ENCODE assay signal across 8 cellular contexts in the genomic region with DNA sequence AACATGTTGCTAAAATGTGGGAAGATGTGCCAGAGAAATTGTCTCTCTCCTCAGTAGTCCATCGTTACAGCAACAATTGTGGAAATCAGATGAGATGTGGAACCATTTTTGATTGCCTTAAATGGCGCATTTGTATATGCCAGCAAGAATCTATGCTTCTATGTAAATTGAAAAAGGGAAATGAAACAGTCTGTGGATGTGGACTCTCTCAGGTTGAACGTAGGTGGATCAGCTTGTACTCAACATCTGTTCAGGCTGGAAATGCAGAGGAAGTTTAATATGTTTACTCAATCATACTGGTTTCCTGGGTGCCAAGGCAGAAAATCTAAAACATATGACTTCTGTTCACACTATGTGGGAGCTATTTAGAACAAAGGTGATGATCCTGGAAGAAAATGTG.
DNase-seq lines count a peak whose midpoint lies in the region; ATAC-seq, FAIRE-seq and TF ChIP-seq lines count a peak whose summit lies in the region.
"Not testable (repeated sequence)": the region's sequence is repeated elsewhere in the genome, so short reads cannot be mapped to it uniquely, and the experiment has no call there.

No MANE protein-coding gene starts in this region.

- not testable (repeated sequence) for H3K27ac ChIP-seq in GM23248

- intact Hi-C loops in activated B cell treated with CpG ODN at 0.5 μM for 24 hours (cut with micrococcal nuclease), result not testable (repeated sequence)

- H3K36me3 ChIP-seq in GM23248 (ENCODE audit: low read depth); endocrine pancreas (ENCODE audit: control insufficient read depth, insufficient read depth, low read length): not testable (repeated sequence)

- ATAC-seq in GM18868 (IDR thresholded peaks at IDR 0.05; ENCODE audit: unreplicated experiment) (peak; percentile 78), HG02885 (IDR thresholded peaks at IDR 0.05; ENCODE audit: poor library complexity, unreplicated experiment) (peak; percentile 62), activated B cell treated with CpG ODN at 0.5 μM for 24 hours (ENCODE audit: low read depth) (peak; percentile 25)
- ATAC-seq in stimulated activated memory B cell treated with anti-CD40 and anti-IgM and Interleukin-4, amounts not matched to agents 10 μg/mL and 1 μg/mL and 100 μg/mL, for 72 hours, result peak; percentile 70

- CTCF ChIA-PET in activated B cell treated with CpG ODN at 0.5 μM for 24 hours (lab: Charles Lee), result not testable (repeated sequence)

- not testable (repeated sequence) for FAIRE-seq in GM12891 (lab: Jason Lieb, UNC)

- not testable (repeated sequence) for TF ChIP-seq POLR2A in GM12891 (IDR thresholded peaks at IDR 0.05; ENCODE audit: low read depth, low read length)

- not testable (repeated sequence) for H4K20me1 ChIP-seq in GM23248 (ENCODE audit: insufficient read depth)

- not testable (repeated sequence) for H3K27ac Mint-ChIP-seq in activated B cell treated with CpG ODN at 0.5 μM for 24 hours; stimulated activated memory B cell treated with anti-CD40 and anti-IgM and Interleukin-4, amounts not matched to agents 10 μg/mL and 1 μg/mL and 100 μg/mL, for 72 hours

- not testable (repeated sequence) for H3K27me3 ChIP-seq in GM23248 (replicated peaks; ENCODE audit: insufficient read depth); endocrine pancreas (ENCODE audit: control insufficient read depth, insufficient read depth, low read length)

- H3K4me3 Mint-ChIP-seq in activated B cell treated with CpG ODN at 0.5 μM for 24 hours; stimulated activated memory B cell treated with anti-CD40 and anti-IgM and Interleukin-4, amounts not matched to agents 10 μg/mL and 1 μg/mL and 100 μg/mL, for 72 hours: not testable (repeated sequence)

- 33 to 58% methylated on average over 3 of the region's 3 CpGs for WGBS in GM23248 (ENCODE audit: low coverage in 1 of 2, low lambda C conversion rate in 2 of 2, missing lambda C conversion rate in 2 of 2), 2 experiments

- H2AFZ ChIP-seq in GM23248, result 0 out of 2 replicates have a peak overlapping the region, but pooled peaks have one; percentile 39

- H3K4me2 ChIP-seq in GM23248 (ENCODE audit: unreplicated experiment), result not testable (repeated sequence)

- not testable (repeated sequence) for H3K27me3 Mint-ChIP-seq in activated B cell treated with CpG ODN at 0.5 μM for 24 hours; stimulated activated memory B cell treated with anti-CD40 and anti-IgM and Interleukin-4, amounts not matched to agents 10 μg/mL and 1 μg/mL and 100 μg/mL, for 72 hours

- not testable (repeated sequence) for H3K9me3 Mint-ChIP-seq in activated B cell treated with CpG ODN at 0.5 μM for 24 hours; stimulated activated memory B cell treated with anti-CD40 and anti-IgM and Interleukin-4, amounts not matched to agents 10 μg/mL and 1 μg/mL and 100 μg/mL, for 72 hours

- H3K4me1 ChIP-seq in GM23248 (ENCODE audit: insufficient read depth); endocrine pancreas (ENCODE audit: control insufficient read depth, insufficient read depth, low read length): not testable (repeated sequence)

- POLR2A ChIA-PET in activated B cell treated with CpG ODN at 0.5 μM for 24 hours (lab: Charles Lee), result not testable (repeated sequence)

- DNase-seq in GM12891 (ENCODE audit: insufficient read length, low spot score); GM23248; activated B cell treated with CpG ODN at 0.5 μM for 24 hours: not testable (repeated sequence)
- peak; percentile 7 for DNase-seq in NCI-H2171 treated with DMSO at 0.1 percent for 48 hours (lab: John Stamatoyannopoulos, UW)

- not testable (repeated sequence) for H3K4me3 ChIP-seq in GM23248
- peak overlapping the region; percentile 66 for H3K4me3 ChIP-seq in endocrine pancreas (ENCODE audit: control insufficient read depth, insufficient read depth, low read length)

- H3F3A ChIP-seq in GM23248 (ENCODE audit: insufficient read depth), result not testable (repeated sequence)

- not testable (repeated sequence) for H3K9ac ChIP-seq in GM23248; endocrine pancreas (ENCODE audit: control insufficient read depth, insufficient read depth, low read length)

- not testable (repeated sequence) for H3K9me3 ChIP-seq in GM23248 (ENCODE audit: low read depth); endocrine pancreas (ENCODE audit: control insufficient read depth, low read length)

- not testable (repeated sequence) for TF ChIP-seq CTCF in activated B cell treated with CpG ODN at 0.5 μM for 24 hours (IDR thresholded peaks at IDR 0.05)

- H3K36me3 Mint-ChIP-seq in activated B cell treated with CpG ODN at 0.5 μM for 24 hours (ENCODE audit: low read depth); stimulated activated memory B cell treated with anti-CD40 and anti-IgM and Interleukin-4, amounts not matched to agents 10 μg/mL and 1 μg/mL and 100 μg/mL, for 72 hours: not testable (repeated sequence)

- not testable (repeated sequence) for H3K4me1 Mint-ChIP-seq in activated B cell treated with CpG ODN at 0.5 μM for 24 hours; stimulated activated memory B cell treated with anti-CD40 and anti-IgM and Interleukin-4, amounts not matched to agents 10 μg/mL and 1 μg/mL and 100 μg/mL, for 72 hours

- H3K79me2 ChIP-seq in GM23248 (ENCODE audit: insufficient read depth), result not testable (repeated sequence)

- in situ Hi-C loops in GM23248 (cut with MboI), result not testable (repeated sequence)

- not testable (repeated sequence) for H3K9me2 ChIP-seq in GM23248 (ENCODE audit: insufficient read depth)

TF ChIP-seq in GM12891, 5 proteins besides CTCF, POLR2A, EP300 and RAD21:
- TF ChIP-seq SPI1 (IDR thresholded peaks at IDR 0.05; ENCODE audit: low read depth, low read length), result peak; percentile 59

Comparison
In these comparisons a context has a peak if more than half of its experiments do, and no peak if none do; other contexts are left out.
1. ATAC-seq: peak in every context shown above with its lines; median percentile 78 in GM18868; 70 in stimulated activated memory B cell treated with anti-CD40 and anti-IgM and Interleukin-4, amounts not matched to agents 10 μg/mL and 1 μg/mL and 100 μg/mL, for 72 hours; 62 in HG02885; 25 in activated B cell treated with CpG ODN at 0.5 μM for 24 hours.